In the genomic region with DNA sequence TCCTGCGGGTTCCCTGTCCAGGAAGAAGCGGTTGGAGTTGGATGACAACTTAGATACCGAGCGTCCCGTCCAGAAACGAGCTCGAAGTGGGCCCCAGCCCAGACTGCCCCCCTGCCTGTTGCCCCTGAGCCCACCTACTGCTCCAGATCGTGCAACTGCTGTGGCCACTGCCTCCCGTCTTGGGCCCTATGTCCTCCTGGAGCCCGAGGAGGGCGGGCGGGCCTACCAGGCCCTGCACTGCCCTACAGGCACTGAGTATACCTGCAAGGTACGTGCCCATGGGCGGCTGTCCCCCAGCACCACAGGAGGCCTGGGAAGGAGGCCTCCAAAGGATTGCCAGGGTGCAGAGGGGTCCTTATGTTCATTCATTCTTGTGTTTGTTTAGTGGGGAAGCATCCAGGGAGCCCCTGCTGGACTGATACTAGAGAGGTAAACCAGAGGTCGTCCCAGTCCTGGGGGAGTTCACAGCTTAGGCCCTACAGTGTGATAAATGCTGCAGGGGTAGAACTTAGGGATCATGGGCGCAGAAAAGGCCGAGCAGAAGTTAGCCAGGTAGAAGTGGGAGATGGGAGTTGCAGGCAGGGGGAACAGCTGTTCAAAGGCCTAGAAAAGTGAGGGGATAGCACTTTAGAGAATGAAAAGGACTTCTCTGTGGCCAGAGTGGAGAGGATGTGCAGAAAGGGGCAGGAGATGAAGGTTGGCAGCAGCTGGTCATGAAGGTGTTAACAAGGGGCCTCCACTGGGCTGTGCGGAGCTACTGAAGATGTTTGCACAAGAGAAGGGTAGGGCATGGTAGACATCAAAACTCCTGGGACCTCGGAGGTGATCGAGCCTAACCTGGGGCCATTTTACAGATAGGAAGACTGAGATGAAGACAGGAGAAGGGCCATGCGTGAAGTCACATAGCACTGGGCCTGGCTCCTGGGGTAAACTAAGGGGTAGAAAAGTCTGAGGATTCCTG, we compare ENCODE assay signal across 2 cellular contexts.
TF ChIP-seq lines count a peak whose summit lies in the region.

No MANE protein-coding gene starts in this region.

TF ChIP-seq in A549, 52 proteins besides CTCF, POLR2A, EP300 and RAD21:
- TF ChIP-seq PHF8 (IDR thresholded peaks at IDR 0.05; ENCODE audit: borderline replicate concordance, low read depth) (no peak), ZC3H11A (IDR thresholded peaks at IDR 0.05) (no peak), JUN (IDR thresholded peaks at IDR 0.05) (peak; percentile 16; a peak in 1 of 5 replicates), HDAC2 (IDR thresholded peaks at IDR 0.05) (no peak), MYC (IDR thresholded peaks at IDR 0.05; ENCODE audit: borderline replicate concordance, low read length) (no peak), EHF (CRISPR knock-in tag; IDR thresholded peaks at IDR 0.05) (no peak), CHD4 (IDR thresholded peaks at IDR 0.05; ENCODE audit: borderline replicate concordance) (no peak), ESRRA (IDR thresholded peaks at IDR 0.05; ENCODE audit: borderline replicate concordance, low read length) (no peak), FOSB (CRISPR knock-in tag; IDR thresholded peaks at IDR 0.05) (no peak), ZFP36 (IDR thresholded peaks at IDR 0.05; ENCODE audit: borderline replicate concordance, partially characterized antibody) (no peak), MAFK (IDR thresholded peaks at IDR 0.05; ENCODE audit: partially characterized antibody) (no peak), ZNF302 (CRISPR knock-in tag; IDR thresholded peaks at IDR 0.05) (no peak), HEYL (CRISPR knock-in tag; IDR thresholded peaks at IDR 0.05) (no peak), KDM1A (IDR thresholded peaks at IDR 0.05; ENCODE audit: low read depth) (peak; percentile 79; the same call in 1 of the 2 replicates), MAZ (IDR thresholded peaks at IDR 0.05; ENCODE audit: borderline replicate concordance, low read depth, low read length) (no peak), NR3C1 (IDR thresholded peaks at IDR 0.05) (no peak)
- TF ChIP-seq, protein P1, sequence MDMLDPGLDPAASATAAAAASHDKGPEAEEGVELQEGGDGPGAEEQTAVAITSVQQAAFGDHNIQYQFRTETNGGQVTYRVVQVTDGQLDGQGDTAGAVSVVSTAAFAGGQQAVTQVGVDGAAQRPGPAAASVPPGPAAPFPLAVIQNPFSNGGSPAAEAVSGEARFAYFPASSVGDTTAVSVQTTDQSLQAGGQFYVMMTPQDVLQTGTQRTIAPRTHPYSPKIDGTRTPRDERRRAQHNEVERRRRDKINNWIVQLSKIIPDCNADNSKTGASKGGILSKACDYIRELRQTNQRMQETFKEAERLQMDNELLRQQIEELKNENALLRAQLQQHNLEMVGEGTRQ (IDR thresholded peaks at IDR 0.05) = no peak
- TF ChIP-seq, protein P2, sequence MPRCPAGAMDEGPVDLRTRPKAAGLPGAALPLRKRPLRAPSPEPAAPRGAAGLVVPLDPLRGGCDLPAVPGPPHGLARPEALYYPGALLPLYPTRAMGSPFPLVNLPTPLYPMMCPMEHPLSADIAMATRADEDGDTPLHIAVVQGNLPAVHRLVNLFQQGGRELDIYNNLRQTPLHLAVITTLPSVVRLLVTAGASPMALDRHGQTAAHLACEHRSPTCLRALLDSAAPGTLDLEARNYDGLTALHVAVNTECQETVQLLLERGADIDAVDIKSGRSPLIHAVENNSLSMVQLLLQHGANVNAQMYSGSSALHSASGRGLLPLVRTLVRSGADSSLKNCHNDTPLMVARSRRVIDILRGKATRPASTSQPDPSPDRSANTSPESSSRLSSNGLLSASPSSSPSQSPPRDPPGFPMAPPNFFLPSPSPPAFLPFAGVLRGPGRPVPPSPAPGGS (IDR thresholded peaks at IDR 0.05) = 0 out of 3 replicates have a peak, but pooled peaks have one; percentile 20
- TF ChIP-seq, protein P3, sequence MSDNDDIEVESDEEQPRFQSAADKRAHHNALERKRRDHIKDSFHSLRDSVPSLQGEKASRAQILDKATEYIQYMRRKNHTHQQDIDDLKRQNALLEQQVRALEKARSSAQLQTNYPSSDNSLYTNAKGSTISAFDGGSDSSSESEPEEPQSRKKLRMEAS (IDR thresholded peaks at IDR 0.05) = no peak

TF ChIP-seq in liver, 16 proteins besides CTCF, POLR2A, EP300 and RAD21:
- TF ChIP-seq, protein P3 (IDR thresholded peaks at IDR 0.05) = no peak
- TF ChIP-seq TAF1 (conservative IDR thresholded peaks at IDR 0.05) = no peak
- no peak for TF ChIP-seq FOXA1 (IDR thresholded peaks at IDR 0.05)
- no peak for TF ChIP-seq EGR1 (IDR thresholded peaks at IDR 0.05; ENCODE audit: low read depth in 2 of 2)
- TF ChIP-seq SP1 (IDR thresholded peaks at IDR 0.05) = no peak
- TF ChIP-seq, protein P4, sequence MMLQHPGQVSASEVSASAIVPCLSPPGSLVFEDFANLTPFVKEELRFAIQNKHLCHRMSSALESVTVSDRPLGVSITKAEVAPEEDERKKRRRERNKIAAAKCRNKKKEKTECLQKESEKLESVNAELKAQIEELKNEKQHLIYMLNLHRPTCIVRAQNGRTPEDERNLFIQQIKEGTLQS (IDR thresholded peaks at IDR 0.05) = no peak
- TF ChIP-seq GABPA (IDR thresholded peaks at IDR 0.05 in 1 of 2, conservative IDR thresholded peaks at IDR 0.05 in 1 of 2) = no peak
- no peak for TF ChIP-seq YY1 (IDR thresholded peaks at IDR 0.05)
- TF ChIP-seq RXRA (IDR thresholded peaks at IDR 0.05) = no peak
- TF ChIP-seq, protein P5, sequence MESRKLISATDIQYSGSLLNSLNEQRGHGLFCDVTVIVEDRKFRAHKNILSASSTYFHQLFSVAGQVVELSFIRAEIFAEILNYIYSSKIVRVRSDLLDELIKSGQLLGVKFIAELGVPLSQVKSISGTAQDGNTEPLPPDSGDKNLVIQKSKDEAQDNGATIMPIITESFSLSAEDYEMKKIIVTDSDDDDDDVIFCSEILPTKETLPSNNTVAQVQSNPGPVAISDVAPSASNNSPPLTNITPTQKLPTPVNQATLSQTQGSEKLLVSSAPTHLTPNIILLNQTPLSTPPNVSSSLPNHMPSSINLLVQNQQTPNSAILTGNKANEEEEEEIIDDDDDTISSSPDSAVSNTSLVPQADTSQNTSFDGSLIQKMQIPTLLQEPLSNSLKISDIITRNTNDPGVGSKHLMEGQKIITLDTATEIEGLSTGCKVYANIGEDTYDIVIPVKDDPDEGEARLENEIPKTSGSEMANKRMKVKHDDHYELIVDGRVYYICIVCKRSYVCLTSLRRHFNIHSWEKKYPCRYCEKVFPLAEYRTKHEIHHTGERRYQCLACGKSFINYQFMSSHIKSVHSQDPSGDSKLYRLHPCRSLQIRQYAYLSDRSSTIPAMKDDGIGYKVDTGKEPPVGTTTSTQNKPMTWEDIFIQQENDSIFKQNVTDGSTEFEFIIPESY (IDR thresholded peaks at IDR 0.05) = no peak
- TF ChIP-seq JUND (IDR thresholded peaks at IDR 0.05) = no peak
- no peak for TF ChIP-seq FOXA2 (IDR thresholded peaks at IDR 0.05)
- TF ChIP-seq NR2F2 (IDR thresholded peaks at IDR 0.05) = no peak
- TF ChIP-seq HNF4G (IDR thresholded peaks at IDR 0.05) = no peak
- TF ChIP-seq HNF4A (conservative IDR thresholded peaks at IDR 0.05) = no peak
- TF ChIP-seq, protein P6, sequence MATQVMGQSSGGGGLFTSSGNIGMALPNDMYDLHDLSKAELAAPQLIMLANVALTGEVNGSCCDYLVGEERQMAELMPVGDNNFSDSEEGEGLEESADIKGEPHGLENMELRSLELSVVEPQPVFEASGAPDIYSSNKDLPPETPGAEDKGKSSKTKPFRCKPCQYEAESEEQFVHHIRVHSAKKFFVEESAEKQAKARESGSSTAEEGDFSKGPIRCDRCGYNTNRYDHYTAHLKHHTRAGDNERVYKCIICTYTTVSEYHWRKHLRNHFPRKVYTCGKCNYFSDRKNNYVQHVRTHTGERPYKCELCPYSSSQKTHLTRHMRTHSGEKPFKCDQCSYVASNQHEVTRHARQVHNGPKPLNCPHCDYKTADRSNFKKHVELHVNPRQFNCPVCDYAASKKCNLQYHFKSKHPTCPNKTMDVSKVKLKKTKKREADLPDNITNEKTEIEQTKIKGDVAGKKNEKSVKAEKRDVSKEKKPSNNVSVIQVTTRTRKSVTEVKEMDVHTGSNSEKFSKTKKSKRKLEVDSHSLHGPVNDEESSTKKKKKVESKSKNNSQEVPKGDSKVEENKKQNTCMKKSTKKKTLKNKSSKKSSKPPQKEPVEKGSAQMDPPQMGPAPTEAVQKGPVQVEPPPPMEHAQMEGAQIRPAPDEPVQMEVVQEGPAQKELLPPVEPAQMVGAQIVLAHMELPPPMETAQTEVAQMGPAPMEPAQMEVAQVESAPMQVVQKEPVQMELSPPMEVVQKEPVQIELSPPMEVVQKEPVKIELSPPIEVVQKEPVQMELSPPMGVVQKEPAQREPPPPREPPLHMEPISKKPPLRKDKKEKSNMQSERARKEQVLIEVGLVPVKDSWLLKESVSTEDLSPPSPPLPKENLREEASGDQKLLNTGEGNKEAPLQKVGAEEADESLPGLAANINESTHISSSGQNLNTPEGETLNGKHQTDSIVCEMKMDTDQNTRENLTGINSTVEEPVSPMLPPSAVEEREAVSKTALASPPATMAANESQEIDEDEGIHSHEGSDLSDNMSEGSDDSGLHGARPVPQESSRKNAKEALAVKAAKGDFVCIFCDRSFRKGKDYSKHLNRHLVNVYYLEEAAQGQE (IDR thresholded peaks at IDR 0.05) = no peak
